In genomic region chr19:35041548-35042055, GRCh38 we compare ENCODE assay signal across 8 cellular contexts. TPM values are rescaled to one million over a fixed set of nuclear protein-coding genes. Genes with fewer than 3 reads are reported as not detected.
DNase-seq lines count a peak whose midpoint lies in the region; ATAC-seq, FAIRE-seq and TF ChIP-seq lines count a peak whose summit lies in the region.

Gene HPN, plus strand, starts transcription at chr19:35041721. Its CDS starts 786 bp downstream, at chr19:35042507.

- peaks cover 13% of the 10 kb centered on the region for H3K4me1 Mint-ChIP-seq in nephron

- no peak for TF ChIP-seq CTCF in A549 (IDR thresholded peaks at IDR 0.05)
- no peak for TF ChIP-seq CTCF in epithelial cell of proximal tubule (conservative IDR thresholded peaks at IDR 0.05; ENCODE audit: low read depth, low read length)
- TF ChIP-seq CTCF in nephron (IDR thresholded peaks at IDR 0.05; ENCODE audit: unreplicated experiment in 3 of 3), result no peak
- TF ChIP-seq CTCF in GM20000 (IDR thresholded peaks at IDR 0.05; ENCODE audit: extremely low read depth, missing control alignments), result no peak

- no peak for TF ChIP-seq POLR2A in A549 (IDR thresholded peaks at IDR 0.05; ENCODE audit: low read length)

- H3K36me3 Mint-ChIP-seq in nephron (ENCODE audit: low read depth), result no peaks in the 10 kb centered on the region

- DNase-seq in A549 (ENCODE audit: low read depth in 1 of 2, low spot score in 1 of 2) (no peak), NCI-H2196 treated with DMSO at 0.1 percent for 48 hours (lab: John Stamatoyannopoulos, UW; ENCODE audit: unreplicated experiment) (peak; percentile 47), epithelial cell of proximal tubule (ENCODE audit: low read depth) (no peak), GM20000 (ENCODE audit: low spot score) (no peak), H4 (ENCODE audit: low spot score) (no peak), glomerular visceral epithelial cell (ENCODE audit: extremely low spot score) (no peak)

- peak within 1 kb of the TSS; percentile 76 to 96 (median 86) for H3K27ac Mint-ChIP-seq in nephron

- peak within 1 kb of the TSS; percentile 59 to 83 (median 79) for H3K4me3 Mint-ChIP-seq in nephron

- peaks cover 21% of the 10 kb centered on the region for H3K4me1 ChIP-seq in A549

- FAIRE-seq in A549 (lab: Jason Lieb, UNC), result no peak

- no peaks in the 10 kb centered on the region for H3K9me3 Mint-ChIP-seq in nephron

- TF ChIP-seq EP300 in A549 (IDR thresholded peaks at IDR 0.05), result no peak

- ATAC-seq in A549 (no peak), HG02938 (IDR thresholded peaks at IDR 0.05; ENCODE audit: unreplicated experiment) (no peak)

- POLR2A ChIA-PET in A549 (lab: Yijun Ruan, JAX), result no interaction called here

- H3K27ac ChIP-seq in A549, result peak within 1 kb of the TSS in 1 of 2 experiments; percentile 9; a peak in 1 of 6 replicates

- WGBS in A549 (ENCODE audit: missing lambda C conversion rate), result 57% methylated on average over 13 of the region's 19 CpGs

- H3K4me2 ChIP-seq in A549, result peak within 1 kb of the TSS; percentile 13; the same call in 1 of the 3 replicates

- TF ChIP-seq RAD21 in A549 (conservative IDR thresholded peaks at IDR 0.05 in 1 of 2, IDR thresholded peaks at IDR 0.05 in 1 of 2), result no peak

- H3K4me3 ChIP-seq in A549, result no peak within 1 kb of the TSS
- H3K4me3 ChIP-seq in epithelial cell of proximal tubule (ENCODE audit: low read depth, low read length), result peak within 1 kb of the TSS; percentile 69

- peaks cover 32% of the 10 kb centered on the region for H3K27me3 Mint-ChIP-seq in nephron (ENCODE audit: low read depth)

- no peaks in the 10 kb centered on the region for H3K9me3 ChIP-seq in A549

- CTCF ChIA-PET in A549 (lab: Yijun Ruan, JAX), result interaction anchor here (4.7 to 15.9 kb wide), 2 partner anchors 18 to 50 kb away, joined by 63 to 374 read pairs; no protein-coding TSS in a partner anchor

TF ChIP-seq in A549, 52 proteins besides CTCF, POLR2A, EP300 and RAD21:
- TF ChIP-seq ELK1 (IDR thresholded peaks at IDR 0.05; ENCODE audit: low read depth, low read length) (no peak), HOXB5 (CRISPR knock-in tag; IDR thresholded peaks at IDR 0.05) (no peak), SREBF2 (IDR thresholded peaks at IDR 0.05) (no peak), HOXA7 (CRISPR knock-in tag; IDR thresholded peaks at IDR 0.05) (no peak), ATOH8 (CRISPR knock-in tag; IDR thresholded peaks at IDR 0.05; ENCODE audit: low read depth) (no peak), TP53 (CRISPR knock-in tag; IDR thresholded peaks at IDR 0.05) (no peak), GATA3 (IDR thresholded peaks at IDR 0.05; ENCODE audit: borderline replicate concordance) (no peak), ZNF302 (CRISPR knock-in tag; IDR thresholded peaks at IDR 0.05) (no peak), ESRRA (IDR thresholded peaks at IDR 0.05; ENCODE audit: borderline replicate concordance, low read length) (no peak), HDAC2 (IDR thresholded peaks at IDR 0.05) (no peak), PBX3 (IDR thresholded peaks at IDR 0.05) (no peak), ZFP36 (IDR thresholded peaks at IDR 0.05; ENCODE audit: borderline replicate concordance, partially characterized antibody) (no peak), EHMT2 (IDR thresholded peaks at IDR 0.05; ENCODE audit: low read depth) (no peak), BHLHE40 (IDR thresholded peaks at IDR 0.05; ENCODE audit: low read depth, low read length) (no peak), MYC (IDR thresholded peaks at IDR 0.05; ENCODE audit: borderline replicate concordance, low read length) (no peak), RNF2 (IDR thresholded peaks at IDR 0.05; ENCODE audit: borderline replicate concordance, low read depth) (no peak), CHD2 (IDR thresholded peaks at IDR 0.05; ENCODE audit: low read length, partially characterized antibody) (no peak), NR3C1 (IDR thresholded peaks at IDR 0.05) (no peak), REST (IDR thresholded peaks at IDR 0.05) (no peak)

RNA-seq across cellular contexts. Expression of gene HPN, which starts in this region (rescaled TPM):
- 0.08 and 0.09 TPM in 2 replicates for polyA plus RNA-seq in A549 (2011; rRNA removed)
- 0.04 TPM in 2 replicates for polyA plus RNA-seq in A549 (2012; cell fraction: cytosol; rRNA removed)
- 0.47 and 0.66 TPM in 2 replicates for polyA plus RNA-seq in A549 (2012; cell fraction: nucleus; rRNA removed)
- polyA plus RNA-seq in A549 (2017; fragmentation: RNase III; extraction: RNeasy Plus Mini Kit Qiagen cat#74134 plus additional on column Dnase treatment), result 0.04 to 0.12 TPM (median 0.06 TPM) in 3 replicates
- not detected in 2 replicates for polyA minus RNA-seq in A549 (2011; rRNA and poly(A)+ RNA removed)
- 2.0 TPM in 1 of 2 replicates, not detected in the other for total RNA-seq in epithelial cell of proximal tubule
- not detected in 2 replicates for total RNA-seq in H4 (2014; rRNA removed; shearing (Covaris generic))
